8 cellular contexts compared by ENCODE assay signal in genomic region chr19:18571564-18572344, GRCh38. TPM values are rescaled to one million over a fixed set of nuclear protein-coding genes. Genes with fewer than 3 reads are reported as not detected.
DNase-seq lines count a peak whose midpoint lies in the region; TF ChIP-seq lines count a peak whose summit lies in the region.

Gene UBA52, plus strand, starts transcription at chr19:18571857. Its CDS starts 1,444 bp downstream, at chr19:18573301.

- H3K4me1 ChIP-seq in stomach: peaks cover 15 to 31% (median 26%) of the 10 kb centered on the region in 4 donors

- H3K9me3 ChIP-seq in MG63 (no peaks in the 10 kb centered on the region), neural cell (ENCODE audit: low read length) (no peaks in the 10 kb centered on the region), stomach (no peaks in the 10 kb centered on the region)

- TF ChIP-seq EP300 in neural cell (conservative IDR thresholded peaks at IDR 0.05; ENCODE audit: poor library complexity, severe bottlenecking): peak; percentile 53
- TF ChIP-seq EP300 in stomach (IDR thresholded peaks at IDR 0.05): no peak

- H3K4me3 ChIP-seq in H7 (ENCODE audit: insufficient read depth, low read depth, low read length) (peak within 1 kb of the TSS; percentile 81), MG63 (peak within 1 kb of the TSS; percentile 87), fibroblast of pulmonary artery (replicated peaks; ENCODE audit: low read depth, low read length) (peak within 1 kb of the TSS; percentile 99), neural cell (ENCODE audit: low read length) (peak within 1 kb of the TSS; percentile 89), stomach (peak within 1 kb of the TSS; percentile 77 to 94 (median 86))

- peak within 1 kb of the TSS; percentile 53 for H2AFZ ChIP-seq in neural cell (ENCODE audit: low read depth, low read length)

- no peaks in the 10 kb centered on the region for H4K20me1 ChIP-seq in neural cell (ENCODE audit: insufficient read depth)

- peak within 1 kb of the TSS; percentile 95 for H3K4me2 ChIP-seq in neural cell (ENCODE audit: low read length)

- intact Hi-C loops in stomach (cut with DNase I; ENCODE audit: low total_unique reads): no loop called here

- no peaks in the 10 kb centered on the region for H3K9me2 ChIP-seq in neural cell (ENCODE audit: insufficient read depth, low read length)

- H3K36me3 ChIP-seq in H7 (replicated peaks; ENCODE audit: control insufficient read depth, insufficient read depth, low read length) (peaks cover 46% of the 10 kb centered on the region), MG63 (peaks cover 72% of the 10 kb centered on the region), neural cell (ENCODE audit: insufficient read depth, low read length) (no peaks in the 10 kb centered on the region), stomach (peaks cover 58 to 71% (median 67%) of the 10 kb centered on the region in 4 donors)

- TF ChIP-seq CTCF in fibroblast of pulmonary artery (IDR thresholded peaks at IDR 0.05; ENCODE audit: low read length, missing control alignments) (no peak), neural cell (IDR thresholded peaks at IDR 0.05; ENCODE audit: poor library complexity, severe bottlenecking) (no peak), stomach (IDR thresholded peaks at IDR 0.05) (no peak)

- peak within 1 kb of the TSS; percentile 69 for H3K27ac ChIP-seq in neural cell (ENCODE audit: low read length)
- peak within 1 kb of the TSS; percentile 91 to 98 (median 93) for H3K27ac ChIP-seq in stomach

- WGBS in stomach, 5 donors: 0 to 1% (median 0%) methylated on average over 32 to 75 of the region's 75 CpGs

- TF ChIP-seq POLR2A in stomach (IDR thresholded peaks at IDR 0.05): peak in 2 of 4 donors; percentile 50 to 67

- DNase-seq in ELR (ENCODE audit: low read depth) (peak; percentile 98), H7 (peak; percentile 98), MG63 (peak; percentile 99), SHP77 treated with DMSO at 0.1 percent for 48 hours (lab: John Stamatoyannopoulos, UW) (peak; percentile 99), fibroblast of pulmonary artery (ENCODE audit: low read depth) (peak; percentile 98), stomach (peak; percentile 99)
- DNase-seq in activated effector memory CD4-positive, alpha-beta T cell treated with anti-CD3 and anti-CD28 coated beads, Interleukin-2, amount 50 U/mL, for 16 hours: peak; percentile 100

- peaks cover 13% of the 10 kb centered on the region for H3K79me2 ChIP-seq in neural cell (replicated peaks; ENCODE audit: insufficient read depth, low read length)

- H3K27me3 ChIP-seq in H7 (ENCODE audit: control insufficient read depth, insufficient read depth, low read length): no peaks in the 10 kb centered on the region
- no peaks in the 10 kb centered on the region for H3K27me3 ChIP-seq in MG63
- no peaks in the 10 kb centered on the region for H3K27me3 ChIP-seq in neural cell (ENCODE audit: insufficient read depth, low read depth, low read length)
- H3K27me3 ChIP-seq in stomach: no peaks in the 10 kb centered on the region

- H3K9ac ChIP-seq in neural cell (ENCODE audit: low read length): peak within 1 kb of the TSS; percentile 82

- no peaks in the 10 kb centered on the region for H3F3A ChIP-seq in neural cell (ENCODE audit: insufficient read depth, low read length, poor library complexity, severe bottlenecking)

- TF ChIP-seq RAD21 in neural cell (conservative IDR thresholded peaks at IDR 0.05): peak; percentile 46

TF ChIP-seq in neural cell, 6 proteins besides CTCF, POLR2A, EP300 and RAD21:
- TF ChIP-seq POLR2AphosphoS5 (IDR thresholded peaks at IDR 0.05) (peak; percentile 91), TAF1 (IDR thresholded peaks at IDR 0.05; ENCODE audit: low read depth) (no peak), MXI1 (conservative IDR thresholded peaks at IDR 0.05; ENCODE audit: poor library complexity, severe bottlenecking) (peak; percentile 99), REST (IDR thresholded peaks at IDR 0.05; ENCODE audit: borderline replicate concordance) (peak; percentile 64), SMC3 (conservative IDR thresholded peaks at IDR 0.05; ENCODE audit: poor library complexity) (peak; percentile 58), EZH2 (IDR thresholded peaks at IDR 0.05; ENCODE audit: borderline replicate concordance, insufficient read depth, low read length, poor library complexity, severe bottlenecking) (no peak)

RNA-seq across cellular contexts. Expression of gene UBA52, which starts in this region (rescaled TPM):
- 1,268 and 1,295 TPM in 2 replicates for total RNA-seq in H7 (2014; rRNA removed; shearing (Covaris generic))
- 457 and 1,435 TPM in 2 replicates for total RNA-seq in MG63 (2014; rRNA removed; shearing (Covaris generic); ENCODE audit: low replicate concordance)
- polyA plus RNA-seq in neural cell (709 and 765 TPM in 2 replicates), stomach (1,000 to 10,000 TPM; 1,291 to 1,681 (median 1,311) TPM)
- 234 and 279 TPM in 2 replicates for polyA minus RNA-seq in neural cell
- 100 to 1,000 TPM in 4 of 5 donors, 10 to 100 TPM in 1; 84.3 to 596 (median 358) TPM for total RNA-seq in stomach

Comparison
In these comparisons a context has a peak if more than half of its experiments do, and no peak if none do; other contexts are left out.
1. Peak in every context shown above with its lines: DNase-seq, H3K4me3 ChIP-seq and H3K27ac ChIP-seq.